ENCODE assay signal across 21 cellular contexts in genomic region chr15:40388941-40389823, GRCh38. TPM values are rescaled to one million over a fixed set of nuclear protein-coding genes. Genes with fewer than 3 reads are reported as not detected.
DNase-seq lines count a peak whose midpoint lies in the region; ATAC-seq, FAIRE-seq and TF ChIP-seq lines count a peak whose summit lies in the region.
"Had no signal": no experiment of that assay in that cellular context is flagged by ENCODE, and none has a peak within 500 bp of the region (broad histone marks: within the 10 kb centered on the region; RNA-seq: fewer than 3 reads in every experiment).

No MANE protein-coding gene starts in this region.

- H3K4me3 ChIP-seq in A549 (no peak overlapping the region), cardiac fibroblast (replicated peaks in 1 of 2; ENCODE audit: low read depth in 2 of 2, low read length in 2 of 2) (no peak overlapping the region), lung (no peak overlapping the region)
- H3K4me3 ChIP-seq: SK-N-MC, smooth muscle cell had no signal

- H3K27ac Mint-ChIP-seq in activated CD8-positive, alpha-beta memory T cell treated with anti-CD3 and anti-CD28 coated beads, Interleukin-2, amount 10 ng/mL, durations not matched to agents 7 days and 5 days = no peak overlapping the region
- no peak overlapping the region for H3K27ac Mint-ChIP-seq in activated T-cell treated with anti-CD3 and anti-CD28 coated beads, Interleukin-2, amount 50 U/mL, for 72 hours
- H3K27ac Mint-ChIP-seq: mesothelial cell of epicardium had no signal

- H3K36me3 ChIP-seq in lung (ENCODE audit: control insufficient read depth in 2 of 2, insufficient read depth in 2 of 2, low read length in 2 of 2) = peaks cover 17 to 23% of the 10 kb centered on the region in 2 donors

- no peak for DNase-seq in A549 (ENCODE audit: low read depth in 1 of 2, low spot score in 1 of 2)
- peak; percentile 98 for DNase-seq in MV-4-11 (lab: John Stamatoyannopoulos, UW)
- DNase-seq in cardiac fibroblast (ENCODE audit: low read depth in 2 of 2) = peak; percentile 58 to 96
- DNase-seq in lung (ENCODE audit: low spot score) = no peak
- DNase-seq in activated CD8-positive, alpha-beta memory T cell treated with anti-CD3 and anti-CD28 coated beads, Interleukin-2, amount 10 ng/mL, durations not matched to agents 7 days and 5 days = no peak
- no peak for DNase-seq in globus pallidus (ENCODE audit: low spot score)
- DNase-seq in NCI-H2227 (lab: John Stamatoyannopoulos, UW; ENCODE audit: unreplicated experiment) = no peak
- no peak for DNase-seq in activated T-cell treated with anti-CD3 and anti-CD28 coated beads, Interleukin-2, amount 50 U/mL, for 72 hours
- DNase-seq: activated CD8-positive, alpha-beta memory T cell treated with anti-CD3 and anti-CD28 coated beads, Interleukin-2, amount 50 U/mL, for 48 hours; DMS 273 treated with DMSO at 0.1 percent for 48 hours; H7; NCI-H2081 treated with DMSO at 0.1 percent for 48 hours; nucleus accumbens had no signal

- no peak for TF ChIP-seq EP300 in A549 (IDR thresholded peaks at IDR 0.05)

- H3K4me1 ChIP-seq in A549 (peaks cover 8% of the 10 kb centered on the region; the same call in 2 of the 3 replicates), lung (ENCODE audit: control insufficient read depth in 2 of 2, insufficient read depth in 2 of 2, low read length in 2 of 2) (peaks cover 0 to 5% of the 10 kb centered on the region in 2 donors)

- 97% methylated on average over 13 of the region's 13 CpGs for WGBS in A549 (ENCODE audit: missing lambda C conversion rate)
- 60 to 79% methylated on average over 13 of the region's 13 CpGs for WGBS in lung, 2 donors

- ATAC-seq in A549 (no peak), lung (ENCODE audit: insufficient read depth, low FRiP score) (peak; percentile 8)
- no peak for ATAC-seq in activated CD8-positive, alpha-beta memory T cell treated with anti-CD3 and anti-CD28 coated beads, Interleukin-2, amount 10 ng/mL, durations not matched to agents 7 days and 5 days
- ATAC-seq in activated T-cell treated with anti-CD3 and anti-CD28 coated beads, Interleukin-2, amount 50 U/mL, for 72 hours (replicated peaks in 1 of 2) = no peak

- H3K4me1 Mint-ChIP-seq in activated CD8-positive, alpha-beta memory T cell treated with anti-CD3 and anti-CD28 coated beads, Interleukin-2, amount 10 ng/mL, durations not matched to agents 7 days and 5 days = peaks cover 13% of the 10 kb centered on the region
- H3K4me1 Mint-ChIP-seq in activated T-cell treated with anti-CD3 and anti-CD28 coated beads, Interleukin-2, amount 50 U/mL, for 72 hours (ENCODE audit: low read depth) = peaks cover 9% of the 10 kb centered on the region
- H3K4me1 Mint-ChIP-seq: central memory CD8-positive, alpha-beta T cell had no signal

- CTCF ChIA-PET in A549 (lab: Yijun Ruan, JAX) = interaction anchor here (0.7 to 2.4 kb wide), 3 partner anchors 21 to 1853 kb away, joined by 3 to 6 read pairs (median 3); no protein-coding TSS in a partner anchor
- CTCF ChIA-PET in activated CD8-positive, alpha-beta memory T cell treated with anti-CD3 and anti-CD28 coated beads, Interleukin-2, amount 10 ng/mL, durations not matched to agents 7 days and 5 days (lab: Charles Lee) = interaction anchor here (1.0 to 1.8 kb wide), 4 partner anchors 9 to 33 kb away, joined by 3 to 4 read pairs (median 4); partner anchors contain the start of gene IVD

- H3K9me3 Mint-ChIP-seq in activated CD8-positive, alpha-beta memory T cell treated with anti-CD3 and anti-CD28 coated beads, Interleukin-2, amount 10 ng/mL, durations not matched to agents 7 days and 5 days (ENCODE audit: low read depth) = no peaks in the 10 kb centered on the region
- H3K9me3 Mint-ChIP-seq in activated T-cell treated with anti-CD3 and anti-CD28 coated beads, Interleukin-2, amount 50 U/mL, for 72 hours = no peaks in the 10 kb centered on the region
- H3K9me3 Mint-ChIP-seq: central memory CD8-positive, alpha-beta T cell; mesothelial cell of epicardium had no signal

- no peak overlapping the region for H3K4me2 ChIP-seq in A549
- H3K4me2 ChIP-seq: smooth muscle cell had no signal

- TF ChIP-seq POLR2A in A549 (IDR thresholded peaks at IDR 0.05; ENCODE audit: low read length) = no peak

- no peaks in the 10 kb centered on the region for H3K27me3 Mint-ChIP-seq in activated CD8-positive, alpha-beta memory T cell treated with anti-CD3 and anti-CD28 coated beads, Interleukin-2, amount 10 ng/mL, durations not matched to agents 7 days and 5 days
- H3K27me3 Mint-ChIP-seq in activated T-cell treated with anti-CD3 and anti-CD28 coated beads, Interleukin-2, amount 50 U/mL, for 72 hours (ENCODE audit: low read depth) = no peaks in the 10 kb centered on the region
- H3K27me3 Mint-ChIP-seq: activated naive CD8-positive, alpha-beta T cell; central memory CD8-positive, alpha-beta T cell had no signal

- POLR2A ChIA-PET in A549 (lab: Yijun Ruan, JAX) = no interaction called here

- TF ChIP-seq CTCF in A549 (IDR thresholded peaks at IDR 0.05) = no peak
- no peak for TF ChIP-seq CTCF in cardiac fibroblast (IDR thresholded peaks at IDR 0.05; ENCODE audit: low read depth, low read length)
- TF ChIP-seq CTCF in lung (IDR thresholded peaks at IDR 0.05; ENCODE audit: control extremely low read depth, extremely low read depth) = no peak

- peaks cover 73% of the 10 kb centered on the region for H3K36me3 Mint-ChIP-seq in activated CD8-positive, alpha-beta memory T cell treated with anti-CD3 and anti-CD28 coated beads, Interleukin-2, amount 10 ng/mL, durations not matched to agents 7 days and 5 days
- H3K36me3 Mint-ChIP-seq in activated T-cell treated with anti-CD3 and anti-CD28 coated beads, Interleukin-2, amount 50 U/mL, for 72 hours (ENCODE audit: insufficient read depth in 2 of 2) = peaks cover 16 to 55% of the 10 kb centered on the region in 2 donors

- TF ChIP-seq RAD21 in A549 (conservative IDR thresholded peaks at IDR 0.05 in 1 of 2, IDR thresholded peaks at IDR 0.05 in 1 of 2) = no peak

- no peak for FAIRE-seq in A549 (lab: Jason Lieb, UNC)
- FAIRE-seq: endothelial cell of umbilical vein had no signal

- H3K27me3 ChIP-seq in lung (ENCODE audit: control insufficient read depth, insufficient read depth) = no peaks in the 10 kb centered on the region

- H3K9me3 ChIP-seq in A549 = no peaks in the 10 kb centered on the region
- no peaks in the 10 kb centered on the region for H3K9me3 ChIP-seq in lung (ENCODE audit: control insufficient read depth in 2 of 2, insufficient read depth in 1 of 2, low read length in 1 of 2)

- no peak overlapping the region for H3K27ac ChIP-seq in A549
- peak overlapping the region in 1 of 2 donors; percentile 59 for H3K27ac ChIP-seq in lung (ENCODE audit: low read depth in 1 of 2, low read length in 1 of 2)
- H3K27ac ChIP-seq: SK-N-MC had no signal

- no peak overlapping the region for H3K4me3 Mint-ChIP-seq in activated CD8-positive, alpha-beta memory T cell treated with anti-CD3 and anti-CD28 coated beads, Interleukin-2, amount 10 ng/mL, durations not matched to agents 7 days and 5 days
- no peak overlapping the region for H3K4me3 Mint-ChIP-seq in activated T-cell treated with anti-CD3 and anti-CD28 coated beads, Interleukin-2, amount 50 U/mL, for 72 hours
- H3K4me3 Mint-ChIP-seq: activated naive CD8-positive, alpha-beta T cell; central memory CD8-positive, alpha-beta T cell; mesothelial cell of epicardium had no signal

RNA-seq across cellular contexts. Expression of gene KNSTRN, which starts 6.7 kb away (rescaled TPM):
- 41.2 and 50.3 TPM in 2 replicates for polyA plus RNA-seq in A549 (2011; rRNA removed)
- 23.9 and 25.0 TPM in 2 replicates for polyA plus RNA-seq in A549 (2012; cell fraction: cytosol; rRNA removed)
- 12.3 and 14.0 TPM in 2 replicates for polyA plus RNA-seq in A549 (2012; cell fraction: nucleus; rRNA removed)
- polyA plus RNA-seq in A549 (2017; fragmentation: RNase III; extraction: RNeasy Plus Mini Kit Qiagen cat#74134 plus additional on column Dnase treatment) = 45.0 to 52.6 TPM (median 48.0 TPM) in 3 replicates
- 26.1 and 32.3 TPM in 2 replicates for polyA minus RNA-seq in A549 (2011; rRNA and poly(A)+ RNA removed)
- 10 to 100 TPM; 14.8 to 16.6 TPM for total RNA-seq in lung
- polyA plus RNA-seq in lung = 10 to 100 TPM in 1 of 2 donors, 1 to 10 TPM in 1; 7.5 to 13.2 TPM
- total RNA-seq in activated CD8-positive, alpha-beta memory T cell treated with anti-CD3 and anti-CD28 coated beads, Interleukin-2, amount 10 ng/mL, durations not matched to agents 7 days and 5 days = 10 to 100 TPM; 77.1 to 82.0 TPM
- 10 to 100 TPM; 47.3 to 61.5 TPM for total RNA-seq in activated T-cell treated with anti-CD3 and anti-CD28 coated beads, Interleukin-2, amount 50 U/mL, for 72 hours

RNA-seq across cellular contexts. Expression of gene IVD, which starts 16.4 kb away (rescaled TPM):
- polyA plus RNA-seq in A549 (2011; rRNA removed) (10.2 and 14.8 TPM in 2 replicates), A549 (2017; fragmentation: RNase III; extraction: RNeasy Plus Mini Kit Qiagen cat#74134 plus additional on column Dnase treatment) (12.4 to 13.0 TPM (median 12.6 TPM) in 3 replicates), lung (10 to 100 TPM; 41.4 to 47.6 TPM)
- 12.3 and 16.3 TPM in 2 replicates for polyA plus RNA-seq in A549 (2012; cell fraction: cytosol; rRNA removed)
- polyA plus RNA-seq in A549 (2012; cell fraction: nucleus; rRNA removed) = 20.3 and 20.5 TPM in 2 replicates
- polyA minus RNA-seq in A549 (2011; rRNA and poly(A)+ RNA removed) = 12.5 and 13.2 TPM in 2 replicates
- 10 to 100 TPM; 51.0 to 87.8 TPM for total RNA-seq in lung
- 10 to 100 TPM; 70.3 to 87.2 TPM for total RNA-seq in activated CD8-positive, alpha-beta memory T cell treated with anti-CD3 and anti-CD28 coated beads, Interleukin-2, amount 10 ng/mL, durations not matched to agents 7 days and 5 days
- total RNA-seq in activated T-cell treated with anti-CD3 and anti-CD28 coated beads, Interleukin-2, amount 50 U/mL, for 72 hours = 10 to 100 TPM; 61.2 to 75.5 TPM

RNA-seq across cellular contexts. Expression of gene DISP2, which starts 31.2 kb away (rescaled TPM):
- 0.26 and 0.52 TPM in 2 replicates for polyA plus RNA-seq in A549 (2011; rRNA removed)
- 0.11 and 0.22 TPM in 2 replicates for polyA plus RNA-seq in A549 (2012; cell fraction: cytosol; rRNA removed)
- polyA plus RNA-seq in A549 (2012; cell fraction: nucleus; rRNA removed) = 0.27 and 0.46 TPM in 2 replicates
- polyA plus RNA-seq in A549 (2017; fragmentation: RNase III; extraction: RNeasy Plus Mini Kit Qiagen cat#74134 plus additional on column Dnase treatment) = 0.39 to 0.82 TPM (median 0.56 TPM) in 3 replicates
- 0.17 and 0.39 TPM in 2 replicates for polyA minus RNA-seq in A549 (2011; rRNA and poly(A)+ RNA removed)
- total RNA-seq in lung = 1 to 10 TPM in 1 of 2 donors, under 1 TPM in 1; 0.23 to 1.3 TPM
- polyA plus RNA-seq in lung = 1 to 10 TPM in 1 of 2 donors, under 1 TPM in 1; 0.06 to 2.5 TPM
- under 1 TPM; 0.23 to 0.37 TPM for total RNA-seq in activated CD8-positive, alpha-beta memory T cell treated with anti-CD3 and anti-CD28 coated beads, Interleukin-2, amount 10 ng/mL, durations not matched to agents 7 days and 5 days
- under 1 TPM; 0.19 to 0.34 TPM for total RNA-seq in activated T-cell treated with anti-CD3 and anti-CD28 coated beads, Interleukin-2, amount 50 U/mL, for 72 hours

RNA-seq across cellular contexts. Expression of gene PHGR1, which starts 38.3 kb away (rescaled TPM):
- not detected in 2 replicates for polyA plus RNA-seq in A549 (2011; rRNA removed)
- not detected in 2 replicates for polyA plus RNA-seq in A549 (2012; cell fraction: cytosol; rRNA removed)
- not detected in 2 replicates for polyA plus RNA-seq in A549 (2012; cell fraction: nucleus; rRNA removed)
- not detected in 3 replicates for polyA plus RNA-seq in A549 (2017; fragmentation: RNase III; extraction: RNeasy Plus Mini Kit Qiagen cat#74134 plus additional on column Dnase treatment)
- not detected in 2 replicates for polyA minus RNA-seq in A549 (2011; rRNA and poly(A)+ RNA removed)
- total RNA-seq in lung = not detected
- 1 to 10 TPM in 1 of 2 donors, under 1 TPM in 1; 0.84 to 1.0 TPM for polyA plus RNA-seq in lung
- not detected for total RNA-seq in activated CD8-positive, alpha-beta memory T cell treated with anti-CD3 and anti-CD28 coated beads, Interleukin-2, amount 10 ng/mL, durations not matched to agents 7 days and 5 days
- not detected for total RNA-seq in activated T-cell treated with anti-CD3 and anti-CD28 coated beads, Interleukin-2, amount 50 U/mL, for 72 hours
- total RNA-seq: endothelial cell of umbilical vein, H7, LHCN-M2, mesothelial cell of epicardium, smooth muscle cell, temporal lobe had no signal
- polyA plus RNA-seq: endothelial cell of umbilical vein, smooth muscle cell had no signal

RNA-seq across cellular contexts. Expression of gene CCDC9B, which starts 48.4 kb away (rescaled TPM):
- polyA plus RNA-seq in A549 (2011; rRNA removed) (1.9 and 2.8 TPM in 2 replicates), A549 (2017; fragmentation: RNase III; extraction: RNeasy Plus Mini Kit Qiagen cat#74134 plus additional on column Dnase treatment) (23.4 to 28.7 TPM (median 27.4 TPM) in 3 replicates), lung (10 to 100 TPM in 1 of 2 donors, 1 to 10 TPM in 1; 7.0 to 22.8 TPM)
- polyA plus RNA-seq in A549 (2012; cell fraction: cytosol; rRNA removed) = 1.5 and 1.8 TPM in 2 replicates
- polyA plus RNA-seq in A549 (2012; cell fraction: nucleus; rRNA removed) = 7.4 and 26.8 TPM in 2 replicates
- polyA minus RNA-seq in A549 (2011; rRNA and poly(A)+ RNA removed) = 8.3 and 9.8 TPM in 2 replicates
- 10 to 100 TPM in 1 of 2 donors, 1 to 10 TPM in 1; 4.4 to 42.1 TPM for total RNA-seq in lung
- 1 to 10 TPM in 1 of 2 experiments, under 1 TPM in 1; 0.45 to 1.5 TPM for total RNA-seq in activated CD8-positive, alpha-beta memory T cell treated with anti-CD3 and anti-CD28 coated beads, Interleukin-2, amount 10 ng/mL, durations not matched to agents 7 days and 5 days
- total RNA-seq in activated T-cell treated with anti-CD3 and anti-CD28 coated beads, Interleukin-2, amount 50 U/mL, for 72 hours = 1 to 10 TPM; 1.0 to 1.6 TPM

Comparison
In these comparisons a context has a peak if more than half of its experiments do, and no peak if none do; other contexts are left out.
1. DNase-seq: peak in MV-4-11 (single experiment) and cardiac fibroblast (2 of 2); none in A549 (0 of 2), lung (single experiment), activated CD8-positive, alpha-beta memory T cell treated with anti-CD3 and anti-CD28 coated beads, Interleukin-2, amount 10 ng/mL, durations not matched to agents 7 days and 5 days (single experiment), globus pallidus (single experiment), NCI-H2227 (single experiment) and activated T-cell treated with anti-CD3 and anti-CD28 coated beads, Interleukin-2, amount 50 U/mL, for 72 hours (0 of 2).